In genomic region chr18:61362511-61362910, GRCh38 we compare ENCODE assay signal across 21 cellular contexts. TPM values are rescaled to one million over a fixed set of nuclear protein-coding genes. Genes with fewer than 3 reads are reported as not detected.
"Had no signal": no experiment of that assay in that cellular context is flagged by ENCODE, and none has a peak within 500 bp of the region (broad histone marks: within the 10 kb centered on the region; RNA-seq: fewer than 3 reads in every experiment).

No MANE protein-coding gene starts in this region.

- H3K9me2 ChIP-seq: SK-N-SH had no signal

- FAIRE-seq: RCC 7860 had no signal

- H3K27ac ChIP-seq: RWPE1 had no signal

- H3K9me3 ChIP-seq: SK-N-SH had no signal

- H3K4me2 ChIP-seq: SK-N-SH had no signal

- DNase-seq: KBM-7, MV-4-11, NCI-H1048, NCI-H1105, NCI-H1436 treated with DMSO at 0.1 percent for 48 hours, NCI-H1694, NCI-H187 treated with DMSO at 0.1 percent for 48 hours, NCI-H2171, NCI-H226, NCI-H446, NCI-H774, SHP77, SK-N-SH, SW 1271, T-cell had no signal

- H3K9ac ChIP-seq: SK-N-SH had no signal

- ATAC-seq: T-cell had no signal

RNA-seq across cellular contexts. Expression of gene CDH20, which starts 29.3 kb away (rescaled TPM):
- total RNA-seq: HT-29, LHCN-M2, MCF 10A, SK-MEL-5 had no signal
